ENCODE assay signal across 3 cellular contexts in the genomic region with DNA sequence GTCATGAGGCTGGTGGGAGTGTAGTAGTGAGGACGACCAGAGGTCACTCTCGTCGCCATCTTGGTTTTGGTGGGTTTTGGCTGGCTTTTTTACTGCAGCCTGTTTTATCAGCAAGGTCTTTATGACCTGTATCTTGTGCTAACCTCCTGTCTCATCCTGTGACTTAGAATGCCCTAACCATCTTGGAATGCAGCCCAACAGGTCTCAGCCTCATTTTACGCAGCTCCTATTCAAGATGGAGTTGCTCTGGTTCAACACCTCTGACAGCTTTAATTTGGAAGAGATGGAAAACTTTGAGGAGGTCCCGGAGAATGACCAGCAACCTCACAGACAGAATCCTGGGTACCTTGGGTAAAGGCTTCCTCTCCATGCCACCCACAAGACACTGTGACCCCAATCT. TPM values are rescaled to one million over a fixed set of nuclear protein-coding genes. Genes with fewer than 3 reads are reported as not detected.
"Had no signal": no experiment of that assay in that cellular context is flagged by ENCODE, and none has a peak within 500 bp of the region (broad histone marks: within the 10 kb centered on the region; RNA-seq: fewer than 3 reads in every experiment).

No MANE protein-coding gene starts in this region.

RNA-seq across cellular contexts. Expression of a gene that starts 10.4 kb away (rescaled TPM):
- total RNA-seq: LHCN-M2, MCF 10A, NCI-H460 had no signal
